ENCODE assay signal across 12 cellular contexts in genomic region chr5:68710514-68710913, GRCh38.
A peak's percentile ranks its signal among the peaks of the same experiment; 100 is the strongest.
DNase-seq lines count a peak whose midpoint lies in the region; ATAC-seq and TF ChIP-seq lines count a peak whose summit lies in the region.
"Had no signal": no experiment of that assay in that cellular context is flagged by ENCODE, and none has a peak within 500 bp of the region (broad histone marks: within the 10 kb centered on the region; RNA-seq: fewer than 3 reads in every experiment).

No MANE protein-coding gene starts in this region.

- H3K27ac Mint-ChIP-seq in CD4-positive, alpha-beta memory T cell = peak overlapping the region in 4 of 7 donors; percentile 48 to 84 (median 66)
- H3K27ac Mint-ChIP-seq in activated naive CD8-positive, alpha-beta T cell treated with anti-CD3 and anti-CD28 coated beads, Interleukin-2, amount 50 U/mL, for 24 hours = peak overlapping the region; percentile 21
- no peak overlapping the region for H3K27ac Mint-ChIP-seq in WTC11

- H3K4me1 ChIP-seq in CD4-positive, alpha-beta memory T cell (ENCODE audit: insufficient read depth, low read length) = peaks cover 29% of the 10 kb centered on the region
- H3K4me1 ChIP-seq in upper lobe of right lung (no peaks in the 10 kb centered on the region), osteoblast (ENCODE audit: insufficient read depth, low read length) (no peaks in the 10 kb centered on the region), hepatocyte (ENCODE audit: insufficient read depth) (peaks cover 9% of the 10 kb centered on the region)
- H3K4me1 ChIP-seq: foreskin keratinocyte had no signal

- ATAC-seq in GM19395 (IDR thresholded peaks at IDR 0.05; ENCODE audit: unreplicated experiment) (peak; percentile 60), HG03045 (IDR thresholded peaks at IDR 0.05; ENCODE audit: unreplicated experiment) (peak; percentile 60), upper lobe of right lung (no peak), WTC11 (no peak)
- peak; percentile 41 for ATAC-seq in activated naive CD8-positive, alpha-beta T cell treated with anti-CD3 and anti-CD28 coated beads, Interleukin-2, amount 50 U/mL, for 24 hours

- H3K9me2 ChIP-seq in hepatocyte (replicated peaks; ENCODE audit: insufficient read depth) = no peaks in the 10 kb centered on the region

- no peak overlapping the region for H3K4me2 ChIP-seq in osteoblast (ENCODE audit: insufficient read depth, low read length)
- H3K4me2 ChIP-seq in hepatocyte = no peak overlapping the region

- intact Hi-C loops in CD4-positive, alpha-beta memory T cell (cut with micrococcal nuclease) = no loop called here
- intact Hi-C loops in upper lobe of right lung (cut with DNase I) = no loop called here

- H3K9me3 Mint-ChIP-seq in CD4-positive, alpha-beta memory T cell = peaks cover 0 to 2% (median 0%) of the 10 kb centered on the region in 8 donors
- no peaks in the 10 kb centered on the region for H3K9me3 Mint-ChIP-seq in activated naive CD8-positive, alpha-beta T cell treated with anti-CD3 and anti-CD28 coated beads, Interleukin-2, amount 50 U/mL, for 24 hours
- H3K9me3 Mint-ChIP-seq in WTC11 = 0 out of 2 replicates have a peak, but pooled peaks cover 5% of the 10 kb centered on the region

- POLR2A ChIA-PET in CD4-positive, alpha-beta memory T cell (lab: Charles Lee; ENCODE audit: partially characterized antibody) = no interaction called here
- POLR2A ChIA-PET in WTC11 (lab: Charles Lee) = no interaction called here

- DNase-seq in CD4-positive, alpha-beta memory T cell = no peak
- no peak for DNase-seq in activated naive CD8-positive, alpha-beta T cell treated with anti-CD3 and anti-CD28 coated beads, Interleukin-2, amount 50 U/mL, for 24 hours
- no peak for DNase-seq in upper lobe of right lung
- no peak for DNase-seq in osteoblast (ENCODE audit: insufficient read length, low spot score, missing footprints)
- DNase-seq in WTC11 (ENCODE audit: low spot score) = no peak
- no peak for DNase-seq in hepatocyte (ENCODE audit: low spot score)
- DNase-seq: foreskin keratinocyte, NCI-H2081, testis had no signal

- no peak overlapping the region for H3K27ac ChIP-seq in CD4-positive, alpha-beta memory T cell (ENCODE audit: low read depth, low read length)
- H3K27ac ChIP-seq in upper lobe of right lung = no peak overlapping the region
- H3K27ac ChIP-seq in osteoblast (ENCODE audit: low read depth, low read length) = no peak overlapping the region
- H3K27ac ChIP-seq in hepatocyte = no peak overlapping the region
- H3K27ac ChIP-seq: C4-2B, foreskin keratinocyte, testis had no signal

- H3K9me3 ChIP-seq in CD4-positive, alpha-beta memory T cell (ENCODE audit: control insufficient read depth in 1 of 2, low read length in 2 of 2) = no peaks in the 10 kb centered on the region
- H3K9me3 ChIP-seq in upper lobe of right lung = no peaks in the 10 kb centered on the region
- no peaks in the 10 kb centered on the region for H3K9me3 ChIP-seq in osteoblast (ENCODE audit: low read depth, low read length)
- H3K9me3 ChIP-seq in hepatocyte (ENCODE audit: low read depth) = no peaks in the 10 kb centered on the region
- H3K9me3 ChIP-seq: testis had no signal

- no peak overlapping the region for H2AFZ ChIP-seq in osteoblast (ENCODE audit: low read length)
- no peak overlapping the region for H2AFZ ChIP-seq in hepatocyte

- H3K4me3 Mint-ChIP-seq in CD4-positive, alpha-beta memory T cell = peak overlapping the region in 1 of 8 donors; percentile 67
- H3K4me3 Mint-ChIP-seq in activated naive CD8-positive, alpha-beta T cell treated with anti-CD3 and anti-CD28 coated beads, Interleukin-2, amount 50 U/mL, for 24 hours = no peak overlapping the region
- H3K4me3 Mint-ChIP-seq in WTC11 = no peak overlapping the region

- H4K20me1 ChIP-seq in osteoblast (ENCODE audit: insufficient read depth, low read length) = no peaks in the 10 kb centered on the region
- H4K20me1 ChIP-seq in hepatocyte (ENCODE audit: insufficient read depth, poor library complexity, severe bottlenecking) = no peaks in the 10 kb centered on the region

- no peaks in the 10 kb centered on the region for H3K36me3 ChIP-seq in CD4-positive, alpha-beta memory T cell (ENCODE audit: insufficient read depth, low read length)
- H3K36me3 ChIP-seq in upper lobe of right lung = no peaks in the 10 kb centered on the region
- H3K36me3 ChIP-seq in osteoblast (ENCODE audit: insufficient read depth, low read length) = no peaks in the 10 kb centered on the region
- no peaks in the 10 kb centered on the region for H3K36me3 ChIP-seq in hepatocyte (replicated peaks; ENCODE audit: insufficient read depth, low read depth)

- H3K79me2 ChIP-seq in osteoblast (ENCODE audit: insufficient read depth, low read length) = no peaks in the 10 kb centered on the region
- no peaks in the 10 kb centered on the region for H3K79me2 ChIP-seq in hepatocyte

- H3K36me3 Mint-ChIP-seq in CD4-positive, alpha-beta memory T cell = no peaks in the 10 kb centered on the region
- no peaks in the 10 kb centered on the region for H3K36me3 Mint-ChIP-seq in activated naive CD8-positive, alpha-beta T cell treated with anti-CD3 and anti-CD28 coated beads, Interleukin-2, amount 50 U/mL, for 24 hours (ENCODE audit: low read depth)
- no peaks in the 10 kb centered on the region for H3K36me3 Mint-ChIP-seq in WTC11

- H3K27me3 Mint-ChIP-seq in CD4-positive, alpha-beta memory T cell = peaks cover 0 to 2% of the 10 kb centered on the region in 2 donors
- H3K27me3 Mint-ChIP-seq in activated naive CD8-positive, alpha-beta T cell treated with anti-CD3 and anti-CD28 coated beads, Interleukin-2, amount 50 U/mL, for 24 hours = no peaks in the 10 kb centered on the region
- H3K27me3 Mint-ChIP-seq in WTC11 (ENCODE audit: low read depth) = no peaks in the 10 kb centered on the region; the same call in 1 of the 2 replicates

- no peaks in the 10 kb centered on the region for H3K27me3 ChIP-seq in CD4-positive, alpha-beta memory T cell (ENCODE audit: insufficient read depth, low read length)
- H3K27me3 ChIP-seq in upper lobe of right lung (no peaks in the 10 kb centered on the region), osteoblast (ENCODE audit: insufficient read depth, low read length) (no peaks in the 10 kb centered on the region), hepatocyte (no peaks in the 10 kb centered on the region)
- H3K27me3 ChIP-seq: foreskin keratinocyte, testis had no signal

- WGBS in hepatocyte (ENCODE audit: low lambda C conversion rate, missing lambda C conversion rate) = 80% methylated on average over 1 of the region's 1 CpG

- CTCF ChIA-PET in CD4-positive, alpha-beta memory T cell (lab: Charles Lee; ENCODE audit: partially characterized antibody) = interaction anchor here (1.7 kb wide), 1 partner anchor 13 kb away, joined by 5 read pairs; no protein-coding TSS in a partner anchor
- CTCF ChIA-PET in WTC11 (lab: Charles Lee) = no interaction called here

- H3K4me3 ChIP-seq in CD4-positive, alpha-beta memory T cell (ENCODE audit: low read length in 2 of 2) = no peak overlapping the region
- no peak overlapping the region for H3K4me3 ChIP-seq in upper lobe of right lung
- H3K4me3 ChIP-seq in osteoblast (ENCODE audit: insufficient read depth, low read length) = no peak overlapping the region
- no peak overlapping the region for H3K4me3 ChIP-seq in hepatocyte
- H3K4me3 ChIP-seq: testis had no signal

- peaks cover 23 to 30% (median 25%) of the 10 kb centered on the region in 4 donors for H3K4me1 Mint-ChIP-seq in CD4-positive, alpha-beta memory T cell
- H3K4me1 Mint-ChIP-seq in activated naive CD8-positive, alpha-beta T cell treated with anti-CD3 and anti-CD28 coated beads, Interleukin-2, amount 50 U/mL, for 24 hours = peaks cover 33% of the 10 kb centered on the region
- H3K4me1 Mint-ChIP-seq in WTC11 = peaks cover 6% of the 10 kb centered on the region; the same call in 1 of the 2 replicates

- no peak for TF ChIP-seq CTCF in upper lobe of right lung (IDR thresholded peaks at IDR 0.05)
- TF ChIP-seq CTCF in osteoblast (IDR thresholded peaks at IDR 0.05; ENCODE audit: extremely low read depth, low read depth, low read length) = no peak
- TF ChIP-seq CTCF in WTC11 (IDR thresholded peaks at IDR 0.05) = no peak
- no peak for TF ChIP-seq CTCF in hepatocyte (IDR thresholded peaks at IDR 0.05; ENCODE audit: poor library complexity)

TF ChIP-seq in WTC11, 78 proteins besides CTCF, POLR2A, EP300 and RAD21 (continues in another document):
- no peak for TF ChIP-seq FOXJ3 (CRISPR knock-in tag; IDR thresholded peaks at IDR 0.05; ENCODE audit: borderline replicate concordance)
- TF ChIP-seq ZBTB21 (CRISPR knock-in tag; IDR thresholded peaks at IDR 0.05; ENCODE audit: borderline replicate concordance) = no peak
- TF ChIP-seq ZSCAN18 (CRISPR knock-in tag; IDR thresholded peaks at IDR 0.05) = no peak
- TF ChIP-seq TP53 (CRISPR knock-in tag; IDR thresholded peaks at IDR 0.05) = no peak
- no peak for TF ChIP-seq GRHL2 (CRISPR knock-in tag; IDR thresholded peaks at IDR 0.05; ENCODE audit: insufficient replicate concordance, severe bottlenecking)

Comparison
In these comparisons a context has a peak if more than half of its experiments do, and no peak if none do; other contexts are left out.
1. ATAC-seq: peak in GM19395 (single experiment), HG03045 (single experiment) and activated naive CD8-positive, alpha-beta T cell treated with anti-CD3 and anti-CD28 coated beads, Interleukin-2, amount 50 U/mL, for 24 hours (single experiment); none in upper lobe of right lung (single experiment) and WTC11 (single experiment).